Comparison of ENCODE assay signal across 11 cellular contexts in genomic region chr2:179274749-179275148, GRCh38. TPM values are rescaled to one million over a fixed set of nuclear protein-coding genes. Genes with fewer than 3 reads are reported as not detected.
DNase-seq lines count a peak whose midpoint lies in the region; ATAC-seq lines count a peak whose summit lies in the region.
"Had no signal": no experiment of that assay in that cellular context is flagged by ENCODE, and none has a peak within 500 bp of the region (broad histone marks: within the 10 kb centered on the region; RNA-seq: fewer than 3 reads in every experiment).

No MANE protein-coding gene starts in this region.

- peaks cover 20% of the 10 kb centered on the region for H3K27me3 Mint-ChIP-seq in activated CD4-positive, alpha-beta T cell treated with anti-CD3 and anti-CD28 coated beads, Interleukin-2, amount 10 ng/mL, durations not matched to agents 24 days and 14 days

- no peak for DNase-seq in left ventricle myocardium superior
- DNase-seq in EL = no peak
- no peak for DNase-seq in GM19238 (ENCODE audit: insufficient read length, low spot score)
- no peak for DNase-seq in posterior cingulate gyrus
- DNase-seq in activated CD4-positive, alpha-beta T cell treated with anti-CD3 and anti-CD28 coated beads, Interleukin-2, amount 10 ng/mL, durations not matched to agents 24 days and 14 days = no peak
- DNase-seq: naive thymus-derived CD8-positive, alpha-beta T cell; NCI-H1694 treated with DMSO at 0.1 percent for 48 hours; stimulated activated CD8-positive, alpha-beta memory T cell treated with anti-CD3 and anti-CD28 coated beads, Interleukin-4, amount 100 ng/mL, for 48 hours had no signal

- H3K36me3 Mint-ChIP-seq in activated CD4-positive, alpha-beta T cell treated with anti-CD3 and anti-CD28 coated beads, Interleukin-2, amount 10 ng/mL, durations not matched to agents 24 days and 14 days (ENCODE audit: low read depth) = no peaks in the 10 kb centered on the region
- H3K36me3 Mint-ChIP-seq: naive thymus-derived CD8-positive, alpha-beta T cell had no signal

- no peak overlapping the region for H3K27ac Mint-ChIP-seq in activated CD4-positive, alpha-beta T cell treated with anti-CD3 and anti-CD28 coated beads, Interleukin-2, amount 10 ng/mL, durations not matched to agents 24 days and 14 days

- H3K4me1 Mint-ChIP-seq in activated CD4-positive, alpha-beta T cell treated with anti-CD3 and anti-CD28 coated beads, Interleukin-2, amount 10 ng/mL, durations not matched to agents 24 days and 14 days = peaks cover 6% of the 10 kb centered on the region

- intact Hi-C loops in left ventricle myocardium superior (cut with micrococcal nuclease) = no loop called here
- intact Hi-C loops in posterior cingulate gyrus (cut with DNase I) = no loop called here
- intact Hi-C loops in activated CD4-positive, alpha-beta T cell treated with anti-CD3 and anti-CD28 coated beads, Interleukin-2, amount 10 ng/mL, durations not matched to agents 24 days and 14 days (cut with micrococcal nuclease) = no loop called here

- peak; percentile 99 for ATAC-seq in GM18511 (IDR thresholded peaks at IDR 0.05; ENCODE audit: unreplicated experiment)
- ATAC-seq in GM21529 (IDR thresholded peaks at IDR 0.05; ENCODE audit: unreplicated experiment) = peak; percentile 96
- peak; percentile 98 for ATAC-seq in HG03469 (IDR thresholded peaks at IDR 0.05; ENCODE audit: unreplicated experiment)
- peak; percentile 22 for ATAC-seq in left ventricle myocardium superior
- ATAC-seq: naive thymus-derived CD8-positive, alpha-beta T cell had no signal

- H3K9me3 Mint-ChIP-seq in activated CD4-positive, alpha-beta T cell treated with anti-CD3 and anti-CD28 coated beads, Interleukin-2, amount 10 ng/mL, durations not matched to agents 24 days and 14 days = no peaks in the 10 kb centered on the region
- H3K9me3 Mint-ChIP-seq: naive thymus-derived CD8-positive, alpha-beta T cell had no signal

- H3K4me3 Mint-ChIP-seq in activated CD4-positive, alpha-beta T cell treated with anti-CD3 and anti-CD28 coated beads, Interleukin-2, amount 10 ng/mL, durations not matched to agents 24 days and 14 days = no peak overlapping the region

RNA-seq across cellular contexts. Expression of gene SESTD1, which starts 10.1 kb away (rescaled TPM):
- total RNA-seq in left ventricle myocardium superior = 33.7 TPM
- total RNA-seq in activated CD4-positive, alpha-beta T cell treated with anti-CD3 and anti-CD28 coated beads, Interleukin-2, amount 10 ng/mL, durations not matched to agents 24 days and 14 days = 12.3 and 13.4 TPM in 2 replicates

Comparison
In these comparisons a context has a peak if more than half of its experiments do, and no peak if none do; other contexts are left out.
1. ATAC-seq: peak in every context shown above with its lines; median percentile 99 in GM18511; 98 in HG03469; 96 in GM21529; 22 in left ventricle myocardium superior.